23 cellular contexts compared by ENCODE assay signal in genomic region chr2:164661349-164661748, GRCh38. TPM values are rescaled to one million over a fixed set of nuclear protein-coding genes. Genes with fewer than 3 reads are reported as not detected.
DNase-seq lines count a peak whose midpoint lies in the region; ATAC-seq and TF ChIP-seq lines count a peak whose summit lies in the region.
"Had no signal": no experiment of that assay in that cellular context is flagged by ENCODE, and none has a peak within 500 bp of the region (broad histone marks: within the 10 kb centered on the region; RNA-seq: fewer than 3 reads in every experiment).

No MANE protein-coding gene starts in this region.

- H3K79me1 ChIP-seq in IMR-90 (ENCODE audit: low read depth in 1 of 2, low read length in 2 of 2) = no peaks in the 10 kb centered on the region

- CTCF ChIA-PET in IMR-90 (lab: Yijun Ruan, JAX) (no interaction called here), T-cell (lab: Charles Lee) (no interaction called here)

- in situ Hi-C loops in IMR-90 (cut with MboI; ENCODE audit: low sequenced_read_pairs) = no loop called here

- no peak overlapping the region for H4K91ac ChIP-seq in IMR-90 (ENCODE audit: insufficient read depth, low read depth, low read length)

- TF ChIP-seq CTCF in AG09309 (IDR thresholded peaks at IDR 0.05; ENCODE audit: control insufficient read depth, insufficient read depth, low read depth, low read length, missing control alignments) (no peak), IMR-90 (conservative IDR thresholded peaks at IDR 0.05; ENCODE audit: low read depth, low read length) (no peak), fibroblast of villous mesenchyme (IDR thresholded peaks at IDR 0.05; ENCODE audit: insufficient read depth, low read depth, low read length) (no peak)

- H3K27ac ChIP-seq in IMR-90 (ENCODE audit: insufficient read depth, low read length) = no peak overlapping the region
- H3K27ac ChIP-seq: brain microvascular endothelial cell, dorsolateral prefrontal cortex, hepatocyte had no signal

- intact Hi-C loops in IMR-90 (cut with micrococcal nuclease) = no loop called here

- no peak overlapping the region for H3K23ac ChIP-seq in IMR-90 (ENCODE audit: low read depth, low read length)

- peaks cover 0 to 4% (median 1%) of the 10 kb centered on the region in 3 donors for H3K9me3 Mint-ChIP-seq in T-cell
- H3K9me3 Mint-ChIP-seq: type B pancreatic cell had no signal

- no peaks in the 10 kb centered on the region for H3K27me3 Mint-ChIP-seq in T-cell
- H3K27me3 Mint-ChIP-seq: CD4-positive, alpha-beta memory T cell; stimulated activated naive CD8-positive, alpha-beta T cell treated with anti-CD3 and anti-CD28 coated beads, Interleukin-15, Interleukin-2, amounts not matched to agents 100 ng/mL and 50 ng/mL, for 24 hours; type B pancreatic cell had no signal

- H3K9me3 ChIP-seq in IMR-90 (ENCODE audit: control insufficient read depth, insufficient read depth, low read length) = no peaks in the 10 kb centered on the region
- H3K9me3 ChIP-seq: esophagus muscularis mucosa had no signal

- no peak overlapping the region for H3K4me3 ChIP-seq in AG09309 (ENCODE audit: control insufficient read depth, low read depth, low read length)
- H3K4me3 ChIP-seq in IMR-90 (ENCODE audit: insufficient read depth, low read depth, low read length) = no peak overlapping the region
- H3K4me3 ChIP-seq in fibroblast of villous mesenchyme (ENCODE audit: low read depth, low read length) = no peak overlapping the region
- H3K4me3 ChIP-seq: dorsolateral prefrontal cortex, esophagus muscularis mucosa, hepatocyte had no signal

- no peaks in the 10 kb centered on the region for H3K4me1 Mint-ChIP-seq in T-cell
- H3K4me1 Mint-ChIP-seq: CD4-positive, alpha-beta memory T cell had no signal

- no peak overlapping the region for H2AK5ac ChIP-seq in IMR-90 (ENCODE audit: low read depth, low read length)

- no peak overlapping the region for H2AFZ ChIP-seq in IMR-90 (replicated peaks; ENCODE audit: low read length, poor library complexity)
- H2AFZ ChIP-seq: hepatocyte had no signal

- H3K27me3 ChIP-seq in IMR-90 (ENCODE audit: control insufficient read depth, insufficient read depth, low read length) = no peaks in the 10 kb centered on the region
- H3K27me3 ChIP-seq: brain microvascular endothelial cell, dorsolateral prefrontal cortex, esophagus muscularis mucosa, hepatocyte had no signal

- H3K36me3 Mint-ChIP-seq in T-cell = no peaks in the 10 kb centered on the region
- H3K36me3 Mint-ChIP-seq: CD4-positive, alpha-beta memory T cell; type B pancreatic cell had no signal

- H4K8ac ChIP-seq in IMR-90 (ENCODE audit: low read depth in 2 of 2, low read length in 2 of 2) = no peak overlapping the region

- H2AK9ac ChIP-seq in IMR-90 (replicated peaks; ENCODE audit: low read depth, low read length, poor library complexity) = no peak overlapping the region

- dilution Hi-C loops in IMR-90 (cut with HindIII; ENCODE audit: low sequenced_read_pairs, unreplicated experiment) = no loop called here

- H4K5ac ChIP-seq in IMR-90 (ENCODE audit: low read depth, low read length) = no peak overlapping the region

- no peak overlapping the region for H2BK5ac ChIP-seq in IMR-90 (ENCODE audit: low read depth, low read length, poor library complexity, severe bottlenecking)

- no peak overlapping the region for H2BK20ac ChIP-seq in IMR-90 (ENCODE audit: low read depth, low read length)

- no TSS peak for BruUV-seq in IMR-90 (replicated peaks; lab: Mats Ljungman, UMichigan)

- ATAC-seq in IMR-90 (ENCODE audit: low read depth) (no peak), HG03520 (IDR thresholded peaks at IDR 0.05; ENCODE audit: unreplicated experiment) (no peak), T-cell (replicated peaks in 1 of 4) (no peak)

- H3K4me3 Mint-ChIP-seq in T-cell = no peak overlapping the region
- H3K4me3 Mint-ChIP-seq: activated naive CD4-positive, alpha-beta T cell treated with anti-CD3 and anti-CD28 coated beads for 36 hours; CD4-positive, alpha-beta memory T cell; stimulated activated naive CD8-positive, alpha-beta T cell treated with anti-CD3 and anti-CD28 coated beads, Interleukin-15, Interleukin-2, amounts not matched to agents 100 ng/mL and 50 ng/mL, for 24 hours; type B pancreatic cell had no signal

- no peak overlapping the region for H2BK15ac ChIP-seq in IMR-90 (ENCODE audit: low read depth, low read length)

- TF ChIP-seq RAD21 in IMR-90 (IDR thresholded peaks at IDR 0.05; ENCODE audit: low read length) = no peak

- H3K4me1 ChIP-seq in IMR-90 (ENCODE audit: control insufficient read depth, insufficient read depth, low read length) = no peaks in the 10 kb centered on the region

- H3K27ac Mint-ChIP-seq in T-cell = no peak overlapping the region
- H3K27ac Mint-ChIP-seq: activated naive CD4-positive, alpha-beta T cell treated with anti-CD3 and anti-CD28 coated beads for 36 hours; CD4-positive, alpha-beta memory T cell; stimulated activated naive CD8-positive, alpha-beta T cell treated with anti-CD3 and anti-CD28 coated beads, Interleukin-15, Interleukin-2, amounts not matched to agents 100 ng/mL and 50 ng/mL, for 24 hours; type B pancreatic cell had no signal

- H3K4ac ChIP-seq in IMR-90 (ENCODE audit: low read depth, low read length) = no peak overlapping the region

- no peak overlapping the region for H3K56ac ChIP-seq in IMR-90 (ENCODE audit: extremely low read depth, insufficient read depth, low read length)

- H3K9ac ChIP-seq in IMR-90 (ENCODE audit: low read depth, low read length) = no peak overlapping the region

- DNase-seq in AG09309 (ENCODE audit: low read depth) = peak; percentile 46
- peak; percentile 1 for DNase-seq in IMR-90
- peak; percentile 12 for DNase-seq in astrocyte of the hippocampus (ENCODE audit: low read depth, low spot score)
- peak; percentile 51 for DNase-seq in fibroblast of villous mesenchyme (ENCODE audit: low read depth)
- no peak for DNase-seq in SKM-1 treated with dmso at 0.1 percent for 144 hours (lab: John Stamatoyannopoulos, UW; ENCODE audit: unreplicated experiment)
- DNase-seq in NCI-H1436 (lab: John Stamatoyannopoulos, UW) = no peak
- DNase-seq in T-cell = no peak
- DNase-seq: activated CD4-positive, alpha-beta T cell treated with anti-CD3 and anti-CD28 coated beads, Interleukin-2, amount 50 U/mL, for 1 hour; activated naive CD4-positive, alpha-beta T cell treated with anti-CD3 and anti-CD28 coated beads for 36 hours; brain microvascular endothelial cell; CD4-positive, alpha-beta memory T cell; DMS79; dorsolateral prefrontal cortex; midbrain; MV-4-11; NCI-H2029 treated with DMSO at 0.1 percent for 48 hours; NCI-H524 had no signal

- no peaks in the 10 kb centered on the region for H3K36me3 ChIP-seq in IMR-90 (ENCODE audit: control insufficient read depth, insufficient read depth, low read length)
- H3K36me3 ChIP-seq: brain microvascular endothelial cell had no signal

- H3K14ac ChIP-seq in IMR-90 (replicated peaks; ENCODE audit: low read depth, low read length) = no peak overlapping the region

- H3K18ac ChIP-seq in IMR-90 (ENCODE audit: low read depth, low read length) = no peak overlapping the region

- no peak for TF ChIP-seq POLR2A in IMR-90 (IDR thresholded peaks at IDR 0.05; ENCODE audit: low read depth, low read length)

- no peak overlapping the region for H2BK120ac ChIP-seq in IMR-90 (ENCODE audit: low read depth, low read length)

- POLR2A ChIA-PET in IMR-90 (lab: Charles Lee; ENCODE audit: unreplicated experiment) (no interaction called here), T-cell (lab: Charles Lee) (no interaction called here)

- no peak overlapping the region for H3K4me2 ChIP-seq in IMR-90 (ENCODE audit: low read depth, low read length)
- H3K4me2 ChIP-seq: hepatocyte had no signal

- no peaks in the 10 kb centered on the region for H3K9me1 ChIP-seq in IMR-90 (ENCODE audit: insufficient read depth, low read length)

- H4K20me1 ChIP-seq in IMR-90 (ENCODE audit: insufficient read depth, low read length) = no peaks in the 10 kb centered on the region

TF ChIP-seq in IMR-90, 13 proteins besides CTCF, POLR2A, EP300 and RAD21:
- TF ChIP-seq MAFK (IDR thresholded peaks at IDR 0.05; ENCODE audit: low read depth, low read length) = no peak
- TF ChIP-seq CEBPB (IDR thresholded peaks at IDR 0.05; ENCODE audit: low read depth, low read length) = peak; percentile 61
- no peak for TF ChIP-seq RFX5 (IDR thresholded peaks at IDR 0.05; ENCODE audit: low read depth, low read length)
TF ChIP-seq in IMR-90: peak in this region for 1.

RNA-seq across cellular contexts. Expression of gene GRB14, which starts 40.1 kb away (rescaled TPM):
- total RNA-seq in IMR-90 (2012; rRNA removed) = not detected in 2 replicates
- not detected in 2 replicates for polyA plus RNA-seq in IMR-90 (2012; rRNA removed)
- not detected in 2 replicates for polyA plus RNA-seq in IMR-90 (2012; cell fraction: cytosol; rRNA removed)
- not detected in 2 replicates for polyA plus RNA-seq in IMR-90 (2012; cell fraction: nucleus; rRNA removed; ENCODE audit: low replicate concordance)
- not detected in 2 replicates for total RNA-seq in fibroblast of villous mesenchyme
- total RNA-seq in T-cell = not detected
- total RNA-seq: activated naive CD4-positive, alpha-beta T cell treated with anti-CD3 and anti-CD28 coated beads for 36 hours; CD4-positive, alpha-beta memory T cell; OCI-LY7 had no signal
- polyA plus RNA-seq: CD4-positive, alpha-beta memory T cell had no signal

Comparison
In these comparisons a context has a peak if more than half of its experiments do, and no peak if none do; other contexts are left out.
1. DNase-seq: peak in AG09309 (single experiment), IMR-90 (single experiment), astrocyte of the hippocampus (single experiment) and fibroblast of villous mesenchyme (single experiment); none in SKM-1 treated with dmso at 0.1 percent for 144 hours (single experiment), NCI-H1436 (single experiment) and T-cell (0 of 34).